Comparison of ENCODE assay signal across 13 cellular contexts in the genomic region with DNA sequence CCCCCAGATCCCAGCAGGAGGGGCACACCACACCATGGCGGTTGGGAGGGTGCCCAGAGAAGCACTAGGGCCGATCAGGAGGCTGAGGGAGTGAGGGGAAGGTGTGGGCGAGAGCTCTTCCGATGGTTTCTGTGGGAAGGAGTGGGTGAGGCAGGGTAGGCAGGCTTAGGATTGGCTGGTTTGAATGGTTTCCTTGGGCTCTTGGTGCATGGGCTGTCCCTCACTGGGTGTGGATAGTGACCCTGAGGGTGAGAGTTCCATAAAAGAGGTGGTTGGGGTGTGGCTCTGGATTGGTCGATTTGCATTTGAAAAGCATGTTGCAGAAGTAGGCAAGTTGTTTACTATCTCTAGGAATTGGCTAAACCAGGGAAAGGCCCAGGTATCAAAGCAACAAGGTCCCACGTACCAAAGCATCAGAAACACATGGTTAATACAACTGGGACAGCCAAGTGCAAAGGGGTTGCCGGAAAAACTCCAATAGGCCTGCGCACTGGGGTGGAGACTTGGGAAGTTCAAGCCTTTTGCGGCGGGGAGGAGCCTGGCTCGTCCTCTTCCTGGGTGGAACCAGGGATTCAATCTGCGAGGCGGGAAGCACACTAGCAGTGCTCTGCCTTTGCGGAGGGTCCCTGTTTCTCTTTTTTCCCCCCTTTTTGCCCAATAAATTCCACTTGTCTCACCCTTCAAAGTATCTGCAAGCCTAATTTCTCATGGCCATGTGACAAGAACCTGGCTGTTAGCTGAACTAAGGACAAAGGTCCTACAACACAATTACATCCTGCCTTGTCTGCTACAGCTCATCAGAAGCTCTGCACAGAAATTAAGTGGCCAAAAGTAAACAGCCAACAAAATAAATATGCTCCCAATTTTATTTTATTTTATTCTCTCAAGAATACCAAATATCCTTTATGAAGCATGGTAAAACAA. TPM values are rescaled to one million over a fixed set of nuclear protein-coding genes. Genes with fewer than 3 reads are reported as not detected.
A peak's percentile ranks its signal among the peaks of the same experiment; 100 is the strongest.
DNase-seq lines count a peak whose midpoint lies in the region; ATAC-seq and TF ChIP-seq lines count a peak whose summit lies in the region.
"Had no signal": no experiment of that assay in that cellular context is flagged by ENCODE, and none has a peak within 500 bp of the region (broad histone marks: within the 10 kb centered on the region; RNA-seq: fewer than 3 reads in every experiment).

No MANE protein-coding gene starts in this region.

- H4K20me1 ChIP-seq in smooth muscle cell (ENCODE audit: low read depth) = no peaks in the 10 kb centered on the region

- no peak overlapping the region for H3K9ac ChIP-seq in liver (ENCODE audit: low read depth in 1 of 2, low read length in 2 of 2)
- no peak overlapping the region for H3K9ac ChIP-seq in smooth muscle cell (ENCODE audit: low read depth)

- H3K27me3 Mint-ChIP-seq in T-helper 2 cell treated with Interferon-gamma antibody and Interleukin-4, amounts not matched to agents 5 μg/mL and 100 μg/mL, for 36 hours (ENCODE audit: low read depth) = no peaks in the 10 kb centered on the region
- peaks cover 2% of the 10 kb centered on the region for H3K27me3 Mint-ChIP-seq in activated naive CD8-positive, alpha-beta T cell treated with anti-CD3 and anti-CD28 coated beads, Interleukin-2, amount 10 ng/mL, durations not matched to agents 7 days and 5 days

- H3K36me3 ChIP-seq in liver (ENCODE audit: control insufficient read depth in 4 of 4, insufficient read depth in 3 of 4, low read depth in 1 of 4, low read length in 3 of 4) = no peaks in the 10 kb centered on the region
- no peaks in the 10 kb centered on the region for H3K36me3 ChIP-seq in smooth muscle cell (ENCODE audit: low read depth)
- H3K36me3 ChIP-seq in body of pancreas (replicated peaks in 1 of 2; ENCODE audit: insufficient read depth in 1 of 2, low read depth in 2 of 2) = no peaks in the 10 kb centered on the region

- TF ChIP-seq POLR2A in body of pancreas (IDR thresholded peaks at IDR 0.05) = no peak

- H3K9me3 ChIP-seq in liver (ENCODE audit: control insufficient read depth in 4 of 4, low read length in 3 of 4) (no peaks in the 10 kb centered on the region), smooth muscle cell (replicated peaks; ENCODE audit: low read depth) (no peaks in the 10 kb centered on the region), body of pancreas (no peaks in the 10 kb centered on the region)

- H3K79me2 ChIP-seq in smooth muscle cell (ENCODE audit: low read depth) = no peaks in the 10 kb centered on the region

- H3K4me3 Mint-ChIP-seq in T-helper 2 cell treated with Interferon-gamma antibody and Interleukin-4, amounts not matched to agents 5 μg/mL and 100 μg/mL, for 36 hours = peak overlapping the region; percentile 30
- no peak overlapping the region for H3K4me3 Mint-ChIP-seq in activated naive CD8-positive, alpha-beta T cell treated with anti-CD3 and anti-CD28 coated beads, Interleukin-2, amount 10 ng/mL, durations not matched to agents 7 days and 5 days

- TF ChIP-seq CTCF in liver (IDR thresholded peaks at IDR 0.05; ENCODE audit: low read depth, low read length, missing input control) = no peak
- TF ChIP-seq CTCF in smooth muscle cell (IDR thresholded peaks at IDR 0.05; ENCODE audit: borderline replicate concordance, insufficient read depth, poor library complexity, severe bottlenecking) = no peak
- TF ChIP-seq CTCF in body of pancreas (IDR thresholded peaks at IDR 0.05) = no peak

- peaks cover 5% of the 10 kb centered on the region for H3K9me3 Mint-ChIP-seq in T-helper 2 cell treated with Interferon-gamma antibody and Interleukin-4, amounts not matched to agents 5 μg/mL and 100 μg/mL, for 36 hours
- H3K9me3 Mint-ChIP-seq in activated naive CD8-positive, alpha-beta T cell treated with anti-CD3 and anti-CD28 coated beads, Interleukin-2, amount 10 ng/mL, durations not matched to agents 7 days and 5 days = peaks cover 4% of the 10 kb centered on the region

- H3K27me3 ChIP-seq in liver (ENCODE audit: control insufficient read depth in 4 of 4, insufficient read depth in 4 of 4, low read length in 3 of 4) (no peaks in the 10 kb centered on the region), smooth muscle cell (ENCODE audit: low read depth) (no peaks in the 10 kb centered on the region), body of pancreas (no peaks in the 10 kb centered on the region)

- DNase-seq in T-helper 2 cell treated with Interferon-gamma antibody and Interleukin-4, amounts not matched to agents 5 μg/mL and 100 μg/mL, for 36 hours (ENCODE audit: low spot score) = no peak
- DNase-seq in T-helper 2 cell = no peak
- no peak for DNase-seq in activated naive CD8-positive, alpha-beta T cell treated with anti-CD3 and anti-CD28 coated beads, Interleukin-2, amount 10 ng/mL, durations not matched to agents 7 days and 5 days
- no peak for DNase-seq in smooth muscle cell (lab: John Stamatoyannopoulos, UW; ENCODE audit: unreplicated experiment)
- DNase-seq in body of pancreas = no peak
- no peak for DNase-seq in NCI-H1048 (lab: John Stamatoyannopoulos, UW)
- DNase-seq: NCI-H226, retina had no signal

- H2AFZ ChIP-seq in smooth muscle cell (ENCODE audit: low read depth) = no peak overlapping the region

- H3F3A ChIP-seq in smooth muscle cell (ENCODE audit: low read depth) = peaks cover 38% of the 10 kb centered on the region

- no peak for ATAC-seq in activated naive CD8-positive, alpha-beta T cell treated with anti-CD3 and anti-CD28 coated beads, Interleukin-2, amount 10 ng/mL, durations not matched to agents 7 days and 5 days (ENCODE audit: low read depth)
- ATAC-seq in HG03521 (IDR thresholded peaks at IDR 0.05; ENCODE audit: unreplicated experiment) (no peak), body of pancreas (no peak)
- ATAC-seq: Panc1 had no signal

- TF ChIP-seq RAD21 in liver (IDR thresholded peaks at IDR 0.05) = no peak

- H3K27ac Mint-ChIP-seq in T-helper 2 cell treated with Interferon-gamma antibody and Interleukin-4, amounts not matched to agents 5 μg/mL and 100 μg/mL, for 36 hours = peak overlapping the region; percentile 28
- H3K27ac Mint-ChIP-seq in activated naive CD8-positive, alpha-beta T cell treated with anti-CD3 and anti-CD28 coated beads, Interleukin-2, amount 10 ng/mL, durations not matched to agents 7 days and 5 days = peak overlapping the region; percentile 18

- H3K4me1 ChIP-seq in liver (ENCODE audit: control insufficient read depth in 4 of 4, insufficient read depth in 4 of 4, low read length in 3 of 4) (peaks cover 8 to 44% (median 39%) of the 10 kb centered on the region in 4 donors), smooth muscle cell (ENCODE audit: low read depth) (peaks cover 6% of the 10 kb centered on the region), body of pancreas (peaks cover 28% of the 10 kb centered on the region)

- H3K27ac ChIP-seq in liver (ENCODE audit: low read depth in 1 of 2, low read length in 2 of 2) (peak overlapping the region; percentile 83 to 89), smooth muscle cell (ENCODE audit: low read depth) (peak overlapping the region; percentile 92), body of pancreas (peak overlapping the region in 2 of 4 donors; percentile 57 to 77)

- peak overlapping the region; percentile 66 for H3K4me2 ChIP-seq in smooth muscle cell

- H3K4me3 ChIP-seq in liver (ENCODE audit: low read depth in 1 of 3, low read length in 3 of 3) (no peak overlapping the region), smooth muscle cell (no peak overlapping the region), body of pancreas (no peak overlapping the region)

- H3K4me1 Mint-ChIP-seq in T-helper 2 cell treated with Interferon-gamma antibody and Interleukin-4, amounts not matched to agents 5 μg/mL and 100 μg/mL, for 36 hours (ENCODE audit: low read depth) = peaks cover 33% of the 10 kb centered on the region
- peaks cover 22% of the 10 kb centered on the region for H3K4me1 Mint-ChIP-seq in activated naive CD8-positive, alpha-beta T cell treated with anti-CD3 and anti-CD28 coated beads, Interleukin-2, amount 10 ng/mL, durations not matched to agents 7 days and 5 days

- intact Hi-C loops in body of pancreas (cut with DNase I) = no loop called here

- 54% methylated on average over 14 of the region's 14 CpGs for WGBS in liver
- 75% methylated on average over 14 of the region's 14 CpGs for WGBS in smooth muscle cell (ENCODE audit: low lambda C conversion rate)
- WGBS in body of pancreas, 2 donors = 87 to 88% methylated on average over 14 of the region's 14 CpGs

- H3K36me3 Mint-ChIP-seq in T-helper 2 cell treated with Interferon-gamma antibody and Interleukin-4, amounts not matched to agents 5 μg/mL and 100 μg/mL, for 36 hours (ENCODE audit: low read depth) = peaks cover 1% of the 10 kb centered on the region
- H3K36me3 Mint-ChIP-seq in activated naive CD8-positive, alpha-beta T cell treated with anti-CD3 and anti-CD28 coated beads, Interleukin-2, amount 10 ng/mL, durations not matched to agents 7 days and 5 days = peaks cover 2% of the 10 kb centered on the region

- POLR2A ChIA-PET in activated naive CD8-positive, alpha-beta T cell treated with anti-CD3 and anti-CD28 coated beads, Interleukin-2, amount 10 ng/mL, durations not matched to agents 7 days and 5 days (lab: Charles Lee) = no interaction called here

TF ChIP-seq in liver, 16 proteins besides CTCF, POLR2A, EP300 and RAD21 (continues in another document):
- TF ChIP-seq HNF4A (conservative IDR thresholded peaks at IDR 0.05) = peak; percentile 70 to 78
- peak; percentile 35 for TF ChIP-seq HNF4G (IDR thresholded peaks at IDR 0.05)
- TF ChIP-seq FOXA2 (IDR thresholded peaks at IDR 0.05) = no peak
- TF ChIP-seq, protein P1, sequence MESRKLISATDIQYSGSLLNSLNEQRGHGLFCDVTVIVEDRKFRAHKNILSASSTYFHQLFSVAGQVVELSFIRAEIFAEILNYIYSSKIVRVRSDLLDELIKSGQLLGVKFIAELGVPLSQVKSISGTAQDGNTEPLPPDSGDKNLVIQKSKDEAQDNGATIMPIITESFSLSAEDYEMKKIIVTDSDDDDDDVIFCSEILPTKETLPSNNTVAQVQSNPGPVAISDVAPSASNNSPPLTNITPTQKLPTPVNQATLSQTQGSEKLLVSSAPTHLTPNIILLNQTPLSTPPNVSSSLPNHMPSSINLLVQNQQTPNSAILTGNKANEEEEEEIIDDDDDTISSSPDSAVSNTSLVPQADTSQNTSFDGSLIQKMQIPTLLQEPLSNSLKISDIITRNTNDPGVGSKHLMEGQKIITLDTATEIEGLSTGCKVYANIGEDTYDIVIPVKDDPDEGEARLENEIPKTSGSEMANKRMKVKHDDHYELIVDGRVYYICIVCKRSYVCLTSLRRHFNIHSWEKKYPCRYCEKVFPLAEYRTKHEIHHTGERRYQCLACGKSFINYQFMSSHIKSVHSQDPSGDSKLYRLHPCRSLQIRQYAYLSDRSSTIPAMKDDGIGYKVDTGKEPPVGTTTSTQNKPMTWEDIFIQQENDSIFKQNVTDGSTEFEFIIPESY (IDR thresholded peaks at IDR 0.05) = no peak
- peak; percentile 57 for TF ChIP-seq SP1 (IDR thresholded peaks at IDR 0.05)
- TF ChIP-seq JUND (IDR thresholded peaks at IDR 0.05) = no peak

RNA-seq across cellular contexts. Expression of a gene that starts 43.2 kb away (rescaled TPM):
- under 1 TPM in 1 of 2 experiments, not detected in 1; 0.53 TPM for total RNA-seq in activated naive CD8-positive, alpha-beta T cell treated with anti-CD3 and anti-CD28 coated beads, Interleukin-2, amount 10 ng/mL, durations not matched to agents 7 days and 5 days
- total RNA-seq in liver (10 to 100 TPM in 1 of 2 donors, 1 to 10 TPM in 1; 3.7 to 28.2 TPM), smooth muscle cell (0.90 and 4.2 TPM in 2 replicates), body of pancreas (1 to 10 TPM in 1 of 2 donors, not detected in 1; 8.0 TPM)
- polyA plus RNA-seq in liver (10 to 100 TPM in 1 of 2 donors, 1 to 10 TPM in 1; 4.4 to 10.1 TPM), smooth muscle cell (0.42 and 0.78 TPM in 2 replicates)
- total RNA-seq: A172, temporal lobe had no signal
